In the genomic region with DNA sequence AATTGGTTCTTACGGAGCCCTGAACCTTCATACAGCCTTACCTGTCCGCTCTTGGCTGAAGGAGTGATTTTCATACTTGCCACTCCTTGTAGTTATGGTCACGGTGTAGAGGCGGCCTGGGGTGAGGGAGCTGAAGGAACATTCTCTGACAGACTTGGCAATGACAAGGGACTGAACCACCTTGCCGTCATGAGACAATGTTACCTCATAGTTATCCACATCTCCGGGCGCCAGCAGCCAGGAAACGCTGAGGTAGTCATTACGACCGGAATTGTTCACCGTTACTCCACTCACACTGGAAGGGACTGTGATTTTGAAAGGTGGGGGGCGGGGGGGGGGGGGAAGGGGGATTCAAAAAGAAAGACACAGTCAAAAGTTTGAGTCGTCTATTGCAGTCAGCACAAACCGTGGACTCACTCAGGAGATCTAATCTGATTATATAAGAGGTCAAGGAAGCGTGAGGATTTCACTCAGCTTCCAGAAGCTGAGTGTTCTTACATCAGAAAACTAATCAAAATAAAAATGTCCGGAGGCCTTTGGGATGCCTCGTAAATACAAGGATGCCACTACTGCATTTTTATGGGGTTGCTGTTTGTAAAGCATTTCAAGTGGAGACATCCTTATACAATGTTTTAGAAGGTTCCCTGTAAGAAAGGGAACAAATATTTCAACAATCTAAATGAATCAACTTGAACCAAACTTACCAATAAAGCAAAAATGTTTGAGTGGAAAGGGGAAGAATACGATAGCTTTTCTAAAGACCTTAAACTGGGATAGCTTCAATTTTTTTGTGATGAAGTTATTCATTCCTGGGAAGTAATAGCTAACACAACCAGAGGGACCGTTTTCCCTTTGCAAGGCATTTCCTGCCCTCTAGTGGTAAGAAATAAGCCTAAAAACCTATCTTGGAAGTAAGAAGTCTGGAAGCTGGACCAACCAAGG, we compare ENCODE assay signal across 8 cellular contexts.
DNase-seq lines count a peak whose midpoint lies in the region; ATAC-seq and TF ChIP-seq lines count a peak whose summit lies in the region.

No MANE protein-coding gene starts in this region.

- TF ChIP-seq EP300 in esophagus muscularis mucosa (IDR thresholded peaks at IDR 0.05) (no peak), neural cell (conservative IDR thresholded peaks at IDR 0.05; ENCODE audit: poor library complexity, severe bottlenecking) (no peak)

- H3K27ac ChIP-seq in esophagus muscularis mucosa (replicated peaks in 1 of 4) (no peak overlapping the region), neural cell (ENCODE audit: low read length) (no peak overlapping the region)

- H3K9ac ChIP-seq in neural cell (ENCODE audit: low read length) = no peak overlapping the region

- no peaks in the 10 kb centered on the region for H3F3A ChIP-seq in neural cell (ENCODE audit: insufficient read depth, low read length, poor library complexity, severe bottlenecking)

- TF ChIP-seq POLR2A in esophagus muscularis mucosa (IDR thresholded peaks at IDR 0.05; ENCODE audit: low read depth) = no peak

- peak; percentile 93 for TF ChIP-seq RAD21 in neural cell (conservative IDR thresholded peaks at IDR 0.05)

- H3K9me3 ChIP-seq in esophagus muscularis mucosa (no peaks in the 10 kb centered on the region), neural cell (ENCODE audit: low read length) (no peaks in the 10 kb centered on the region)

- ATAC-seq in GM21529 (IDR thresholded peaks at IDR 0.05; ENCODE audit: unreplicated experiment) = peak; percentile 71
- no peak for ATAC-seq in HG02642 (IDR thresholded peaks at IDR 0.05; ENCODE audit: poor library complexity, unreplicated experiment)

- DNase-seq in DMS153 (lab: John Stamatoyannopoulos, UW) (peak; percentile 73), NCI-H1048 (lab: John Stamatoyannopoulos, UW) (peak; percentile 45), SHP77 treated with DMSO at 0.1 percent for 48 hours (lab: John Stamatoyannopoulos, UW) (peak; percentile 28), esophagus muscularis mucosa (ENCODE audit: extremely low spot score) (no peak)
- no peak for DNase-seq in activated CD4-positive, alpha-beta T cell treated with anti-CD3 and anti-CD28 coated beads, Interleukin-2, amount 50 U/mL, for 48 hours

- no peak overlapping the region for H2AFZ ChIP-seq in neural cell (ENCODE audit: low read depth, low read length)

- H3K36me3 ChIP-seq in esophagus muscularis mucosa (peaks cover 0 to 29% (median 0%) of the 10 kb centered on the region in 4 donors), neural cell (ENCODE audit: insufficient read depth, low read length) (no peaks in the 10 kb centered on the region)

- H3K4me3 ChIP-seq in esophagus muscularis mucosa = no peak overlapping the region
- no peak overlapping the region for H3K4me3 ChIP-seq in neural cell (ENCODE audit: low read length)

- H3K27me3 ChIP-seq in esophagus muscularis mucosa (no peaks in the 10 kb centered on the region), neural cell (ENCODE audit: insufficient read depth, low read depth, low read length) (no peaks in the 10 kb centered on the region)

- no peaks in the 10 kb centered on the region for H3K9me2 ChIP-seq in neural cell (ENCODE audit: insufficient read depth, low read length)

- peak; percentile 65 to 77 (median 73) for TF ChIP-seq CTCF in esophagus muscularis mucosa (IDR thresholded peaks at IDR 0.05)
- TF ChIP-seq CTCF in neural cell (IDR thresholded peaks at IDR 0.05; ENCODE audit: poor library complexity, severe bottlenecking) = peak; percentile 88

- no peaks in the 10 kb centered on the region for H4K20me1 ChIP-seq in neural cell (ENCODE audit: insufficient read depth)

- intact Hi-C loops in esophagus muscularis mucosa (cut with DNase I) = loop anchor here (1.0 to 10.0 kb wide), 3 partner anchors 332 to 698 kb away; partner anchors contain the start of gene CNOT2

- WGBS in esophagus muscularis mucosa = 61% methylated on average over 15 of the region's 19 CpGs

- no peak overlapping the region for H3K4me2 ChIP-seq in neural cell (ENCODE audit: low read length)

- H3K4me1 ChIP-seq in esophagus muscularis mucosa = peaks cover 0 to 16% (median 8%) of the 10 kb centered on the region in 4 donors

- H3K79me2 ChIP-seq in neural cell (replicated peaks; ENCODE audit: insufficient read depth, low read length) = no peaks in the 10 kb centered on the region

TF ChIP-seq in neural cell, 6 proteins besides CTCF, POLR2A, EP300 and RAD21:
- TF ChIP-seq EZH2 (IDR thresholded peaks at IDR 0.05; ENCODE audit: borderline replicate concordance, insufficient read depth, low read length, poor library complexity, severe bottlenecking) (no peak), SMC3 (conservative IDR thresholded peaks at IDR 0.05; ENCODE audit: poor library complexity) (peak; percentile 92)

Comparison
In these comparisons a context has a peak if more than half of its experiments do, and no peak if none do; other contexts are left out.
1. DNase-seq: peak in DMS153 (single experiment), NCI-H1048 (single experiment) and SHP77 treated with DMSO at 0.1 percent for 48 hours (single experiment); none in esophagus muscularis mucosa (single experiment) and activated CD4-positive, alpha-beta T cell treated with anti-CD3 and anti-CD28 coated beads, Interleukin-2, amount 50 U/mL, for 48 hours (0 of 2).